Comparison of ENCODE assay signal across 29 cellular contexts in the genomic region with DNA sequence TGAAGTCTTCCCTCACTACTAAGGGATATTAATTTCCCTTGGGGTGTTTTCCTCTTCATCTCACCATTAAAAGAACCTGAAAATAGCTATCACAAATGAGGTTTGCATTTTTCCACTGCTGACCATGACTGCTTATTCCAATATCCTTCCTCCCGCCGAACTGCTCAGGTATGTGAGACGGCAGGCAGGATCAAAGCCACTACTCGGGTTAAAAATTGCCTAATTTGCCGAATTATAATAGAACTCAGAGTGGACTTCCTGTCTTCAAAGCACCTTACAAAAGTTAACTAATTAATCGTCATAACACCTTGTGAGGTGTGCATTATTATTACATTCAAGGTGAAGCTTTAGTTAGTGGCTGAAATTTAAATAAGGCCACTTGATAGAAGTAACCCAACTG.
"Had no signal": no experiment of that assay in that cellular context is flagged by ENCODE, and none has a peak within 500 bp of the region (broad histone marks: within the 10 kb centered on the region; RNA-seq: fewer than 3 reads in every experiment).

No MANE protein-coding gene starts in this region.

- H3K27me3 Mint-ChIP-seq: stimulated activated naive CD8-positive, alpha-beta T cell treated with anti-CD3 and anti-CD28 coated beads, Interleukin-15, Interleukin-2, amounts not matched to agents 100 ng/mL and 50 ng/mL, for 24 hours had no signal

- H3K27me3 ChIP-seq: neutrophil, pancreas, stomach, thyroid gland, tibial nerve, upper lobe of left lung, vagina had no signal

- H3K36me3 ChIP-seq: neutrophil, pancreas, prostate gland, spleen, stomach, thoracic aorta, thyroid gland, tibial nerve, upper lobe of left lung, vagina had no signal

- H3K27ac ChIP-seq: neutrophil, pancreas, prostate gland, skin epidermis, spleen, stomach, thoracic aorta, thyroid gland, upper lobe of left lung, vagina had no signal

- DNase-seq: naive thymus-derived CD4-positive, alpha-beta T cell; natural killer cell; nephron progenitor cell; nucleus accumbens; pancreas; right cardiac atrium; spleen; stimulated activated CD4-positive, alpha-beta T cell treated with anti-CD3 and anti-CD28 coated beads, Interleukin-12 subunit alpha, Interleukin-12 subunit beta, amount 100 ng/mL, for 4 hours; stimulated activated CD4-positive, alpha-beta T cell treated with anti-CD3 and anti-CD28 coated beads, Interleukin-1b, Interleukin-23, amount 100 ng/mL, for 48 hours; stimulated activated CD4-positive, alpha-beta T cell treated with anti-CD3 and anti-CD28 coated beads, Interleukin-4, amount 100 ng/mL, for 1 hour; stimulated activated CD4-positive, alpha-beta T cell treated with anti-CD3 and anti-CD28 coated beads, Interleukin-4, amount 100 ng/mL, for 4 hours; stimulated activated CD8-positive, alpha-beta memory T cell treated with anti-CD3 and anti-CD28 coated beads, Interleukin-4, amount 100 ng/mL, for 48 hours; stimulated activated naive B cell treated with anti-CD40 and anti-IgM and Interleukin-4, amounts not matched to agents 10 μg/mL and 1 μg/mL and 100 μg/mL, for 72 hours; stimulated activated naive CD4-positive, alpha-beta T cell treated with Interleukin-2 at 50 U/mL for 16 hours; stomach; thyroid gland; trophoblast cell; upper lobe of left lung had no signal

- H3K36me3 Mint-ChIP-seq: natural killer cell; stimulated activated naive B cell treated with anti-CD40 and anti-IgM and Interleukin-4, amounts not matched to agents 10 μg/mL and 1 μg/mL and 100 μg/mL, for 72 hours had no signal

- H3K4me1 ChIP-seq: pancreas, prostate gland, spleen, thyroid gland, tibial nerve, upper lobe of left lung, vagina had no signal

- H3K9me3 Mint-ChIP-seq: nephron progenitor cell; neural crest cell; stimulated activated naive CD8-positive, alpha-beta T cell treated with anti-CD3 and anti-CD28 coated beads, Interleukin-15, Interleukin-2, amounts not matched to agents 100 ng/mL and 50 ng/mL, for 24 hours had no signal

- ATAC-seq: naive thymus-derived CD4-positive, alpha-beta T cell; natural killer cell; pancreas; sciatic nerve; stimulated activated naive B cell treated with anti-CD40 and anti-IgM and Interleukin-4, amounts not matched to agents 10 μg/mL and 1 μg/mL and 100 μg/mL, for 72 hours had no signal

- H3K4me2 ChIP-seq: smooth muscle cell had no signal

- H3K4me3 Mint-ChIP-seq: naive thymus-derived CD4-positive, alpha-beta T cell; natural killer cell; nephron progenitor cell; neural crest cell; stimulated activated naive B cell treated with anti-CD40 and anti-IgM and Interleukin-4, amounts not matched to agents 10 μg/mL and 1 μg/mL and 100 μg/mL, for 72 hours; stimulated activated naive CD8-positive, alpha-beta T cell treated with anti-CD3 and anti-CD28 coated beads, Interleukin-15, Interleukin-2, amounts not matched to agents 100 ng/mL and 50 ng/mL, for 24 hours had no signal

- H3K4me1 Mint-ChIP-seq: naive thymus-derived CD4-positive, alpha-beta T cell; natural killer cell; stimulated activated naive B cell treated with anti-CD40 and anti-IgM and Interleukin-4, amounts not matched to agents 10 μg/mL and 1 μg/mL and 100 μg/mL, for 72 hours had no signal

- FAIRE-seq: pancreas, urothelium cell line had no signal

- H3K27ac Mint-ChIP-seq: naive thymus-derived CD4-positive, alpha-beta T cell; natural killer cell; nephron progenitor cell; stimulated activated naive B cell treated with anti-CD40 and anti-IgM and Interleukin-4, amounts not matched to agents 10 μg/mL and 1 μg/mL and 100 μg/mL, for 72 hours; stimulated activated naive CD8-positive, alpha-beta T cell treated with anti-CD3 and anti-CD28 coated beads, Interleukin-15, Interleukin-2, amounts not matched to agents 100 ng/mL and 50 ng/mL, for 24 hours had no signal

- H3K4me3 ChIP-seq: pancreas, prostate gland, skin epidermis, smooth muscle cell, spleen, stomach, thoracic aorta, thyroid gland, tibial nerve, upper lobe of left lung, vagina had no signal

- H3K9me3 ChIP-seq: neutrophil, pancreas, prostate gland, spleen, stomach, thoracic aorta, thyroid gland, tibial nerve, upper lobe of left lung, vagina had no signal
